22 cellular contexts compared by ENCODE assay signal in the genomic region with DNA sequence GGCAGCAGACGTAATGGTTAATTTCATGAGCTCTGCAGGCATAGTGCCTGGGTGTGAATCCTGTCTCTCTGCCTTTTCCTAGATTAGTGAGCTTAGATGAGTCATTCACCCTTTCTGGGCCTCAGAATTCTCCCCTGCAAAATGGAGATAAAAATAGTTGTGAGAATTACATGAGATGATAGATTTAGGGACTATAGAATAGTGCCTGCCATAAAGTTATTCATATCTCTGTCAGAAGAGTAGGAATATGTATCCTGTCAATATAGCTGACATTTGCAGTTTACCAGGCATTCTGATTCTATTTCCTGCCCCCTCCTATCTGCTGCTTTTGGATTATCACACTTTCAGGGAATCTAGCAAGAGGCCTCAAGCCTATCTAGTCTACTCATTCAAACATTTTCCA.
DNase-seq lines count a peak whose midpoint lies in the region; ATAC-seq, FAIRE-seq and TF ChIP-seq lines count a peak whose summit lies in the region.
"Had no signal": no experiment of that assay in that cellular context is flagged by ENCODE, and none has a peak within 500 bp of the region (broad histone marks: within the 10 kb centered on the region; RNA-seq: fewer than 3 reads in every experiment).

No MANE protein-coding gene starts in this region.

- no peaks in the 10 kb centered on the region for H3K79me2 ChIP-seq in SK-N-SH (ENCODE audit: insufficient read depth)

- H3F3A ChIP-seq in SK-N-SH (replicated peaks; ENCODE audit: insufficient read depth), result no peaks in the 10 kb centered on the region

- H4K20me1 ChIP-seq in SK-N-SH (ENCODE audit: insufficient read depth), result no peaks in the 10 kb centered on the region

- no peak for TF ChIP-seq EP300 in SK-N-SH (IDR thresholded peaks at IDR 0.05; ENCODE audit: borderline replicate concordance in 1 of 2, low read depth in 1 of 2, low read length in 1 of 2)

- 33% methylated on average over 1 of the region's 1 CpG for WGBS in SK-N-SH (ENCODE audit: low lambda C conversion rate)

- H3K27me3 ChIP-seq in SK-N-SH (ENCODE audit: insufficient read depth), result no peaks in the 10 kb centered on the region

- H3K4me1 ChIP-seq in SK-N-SH (ENCODE audit: control insufficient read depth in 1 of 2, insufficient read depth in 2 of 2, low read depth in 1 of 2, low read length in 1 of 2), result no peaks in the 10 kb centered on the region

- H2AFZ ChIP-seq in SK-N-SH (ENCODE audit: low read depth), result no peak overlapping the region

- H3K9me2 ChIP-seq in SK-N-SH, result no peaks in the 10 kb centered on the region

- CTCF ChIA-PET in SK-N-SH (lab: Yijun Ruan, JAX), result interaction anchor here (0.7 kb wide), 1 partner anchor 589 kb away, joined by 3 read pairs; no protein-coding TSS in a partner anchor

- no peak overlapping the region for H3K4me2 ChIP-seq in SK-N-SH

- TF ChIP-seq RAD21 in SK-N-SH (IDR thresholded peaks at IDR 0.05; ENCODE audit: low read length), result no peak

- DNase-seq in SK-N-SH (no peak), NCI-H446 treated with DMSO at 0.1 percent for 48 hours (lab: John Stamatoyannopoulos, UW) (peak; percentile 60), choroid plexus epithelial cell (ENCODE audit: low read depth) (peak; percentile 14), superior temporal gyrus (ENCODE audit: extremely low spot score) (peak; percentile 42), DMS79 treated with DMSO at 0.1 percent for 48 hours (lab: John Stamatoyannopoulos, UW) (no peak), LoVo (ENCODE audit: low spot score) (no peak), GM12891 (ENCODE audit: insufficient read length, low spot score) (no peak)
- DNase-seq: activated B cell treated with CpG ODN at 0.5 μM for 24 hours; activated CD4-positive, alpha-beta memory T cell treated with anti-CD3 and anti-CD28 coated beads for 36 hours; activated T-cell treated with anti-CD3 and anti-CD28 coated beads for 4 hours; aorta; C1 segment of cervical spinal cord; cerebellar nuclear complex; effector CD4-positive, alpha-beta T cell; GF-D8; H9; mammary epithelial cell; NCI-H1436; nucleus accumbens; SIG-M5 had no signal

- H3K9me3 ChIP-seq in SK-N-SH, result no peaks in the 10 kb centered on the region

- ATAC-seq in SK-N-SH treated with all-trans-retinoic acid at 6 μM for 48 hours, result peak; percentile 32
- ATAC-seq: esophagus mucosa had no signal

- POLR2A ChIA-PET in SK-N-SH (lab: Yijun Ruan, JAX), result no interaction called here

- no peak overlapping the region for H3K9ac ChIP-seq in SK-N-SH

- H3K4me3 ChIP-seq in SK-N-SH (ENCODE audit: low read depth in 2 of 2, low read length in 1 of 2), result no peak overlapping the region
- no peak overlapping the region for H3K4me3 ChIP-seq in choroid plexus epithelial cell (ENCODE audit: low read depth, low read length)

- TF ChIP-seq CTCF in SK-N-SH (IDR thresholded peaks at IDR 0.05) (no peak), choroid plexus epithelial cell (conservative IDR thresholded peaks at IDR 0.05; ENCODE audit: low read depth, low read length) (no peak)

- H3K36me3 ChIP-seq in SK-N-SH (replicated peaks in 1 of 2; ENCODE audit: control insufficient read depth in 1 of 2, insufficient read depth in 2 of 2, low read length in 1 of 2), result no peaks in the 10 kb centered on the region

- no peak for FAIRE-seq in GM12891 (lab: Jason Lieb, UNC)

- H3K27ac ChIP-seq in SK-N-SH (ENCODE audit: low read depth in 2 of 2, low read length in 1 of 2), result no peak overlapping the region

- no peak for TF ChIP-seq POLR2A in GM12891 (IDR thresholded peaks at IDR 0.05; ENCODE audit: low read depth, low read length)

TF ChIP-seq in SK-N-SH treated with all-trans-retinoic acid at 6 μM for 48 hours, 23 proteins besides CTCF, POLR2A, EP300 and RAD21:
- no peak for TF ChIP-seq ZFP3 (CRISPR knock-in tag; IDR thresholded peaks at IDR 0.05)
- TF ChIP-seq OSR1 (CRISPR knock-in tag; IDR thresholded peaks at IDR 0.05), result no peak

TF ChIP-seq in SK-N-SH, 30 proteins besides CTCF, POLR2A, EP300 and RAD21:
- TF ChIP-seq SIN3A (IDR thresholded peaks at IDR 0.05; ENCODE audit: borderline replicate concordance, low read depth, low read length) (no peak), RCOR1 (IDR thresholded peaks at IDR 0.05; ENCODE audit: low read length) (no peak)
- TF ChIP-seq, protein P1, sequence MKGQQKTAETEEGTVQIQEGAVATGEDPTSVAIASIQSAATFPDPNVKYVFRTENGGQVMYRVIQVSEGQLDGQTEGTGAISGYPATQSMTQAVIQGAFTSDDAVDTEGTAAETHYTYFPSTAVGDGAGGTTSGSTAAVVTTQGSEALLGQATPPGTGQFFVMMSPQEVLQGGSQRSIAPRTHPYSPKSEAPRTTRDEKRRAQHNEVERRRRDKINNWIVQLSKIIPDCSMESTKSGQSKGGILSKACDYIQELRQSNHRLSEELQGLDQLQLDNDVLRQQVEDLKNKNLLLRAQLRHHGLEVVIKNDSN (IDR thresholded peaks at IDR 0.05; ENCODE audit: borderline replicate concordance, low read depth), result no peak

TF ChIP-seq in GM12891, 5 proteins besides CTCF, POLR2A, EP300 and RAD21:
- TF ChIP-seq SPI1 (IDR thresholded peaks at IDR 0.05; ENCODE audit: low read depth, low read length), result no peak
- TF ChIP-seq TAF1 (IDR thresholded peaks at IDR 0.05; ENCODE audit: low read depth, low read length), result no peak
- no peak for TF ChIP-seq POLR2AphosphoS5 (IDR thresholded peaks at IDR 0.05; ENCODE audit: low read depth, low read length)
- no peak for TF ChIP-seq POU2F2 (IDR thresholded peaks at IDR 0.05; ENCODE audit: low read depth, low read length)
- no peak for TF ChIP-seq PAX5 (IDR thresholded peaks at IDR 0.05; ENCODE audit: insufficient read depth, low read length, severe bottlenecking)

Comparison
In these comparisons a context has a peak if more than half of its experiments do, and no peak if none do; other contexts are left out.
1. DNase-seq: peak in NCI-H446 treated with DMSO at 0.1 percent for 48 hours (single experiment), choroid plexus epithelial cell (single experiment) and superior temporal gyrus (single experiment); none in SK-N-SH (single experiment), DMS79 treated with DMSO at 0.1 percent for 48 hours (single experiment), LoVo (single experiment) and GM12891 (single experiment).